In genomic region chr2:20698916-20699613, GRCh38 we compare ENCODE assay signal across 1 cellular context.
TF ChIP-seq lines count a peak whose summit lies in the region.

No MANE protein-coding gene starts in this region.

TF ChIP-seq in HepG2, 621 proteins besides CTCF, POLR2A, EP300 and RAD21:
- TF ChIP-seq ZMAT5 (CRISPR knock-in tag; IDR thresholded peaks at IDR 0.05; ENCODE audit: borderline replicate concordance, low read depth) = no peak
- no peak for TF ChIP-seq HOXD1 (CRISPR knock-in tag; IDR thresholded peaks at IDR 0.05)
- no peak for TF ChIP-seq ZNF432 (CRISPR knock-in tag; IDR thresholded peaks at IDR 0.05; ENCODE audit: borderline replicate concordance)
- TF ChIP-seq DDIT3 (CRISPR knock-in tag; IDR thresholded peaks at IDR 0.05) = no peak
- no peak for TF ChIP-seq GPN1 (CRISPR knock-in tag; IDR thresholded peaks at IDR 0.05; ENCODE audit: borderline replicate concordance)
- TF ChIP-seq ZNF230 (CRISPR knock-in tag; IDR thresholded peaks at IDR 0.05) = no peak
- no peak for TF ChIP-seq ZNF251 (CRISPR knock-in tag; IDR thresholded peaks at IDR 0.05)
- TF ChIP-seq HDAC6 (IDR thresholded peaks at IDR 0.05; ENCODE audit: low read depth, low read length) = no peak
- TF ChIP-seq ZNF121 (CRISPR knock-in tag; IDR thresholded peaks at IDR 0.05) = no peak
- no peak for TF ChIP-seq ZNF720 (CRISPR knock-in tag; IDR thresholded peaks at IDR 0.05)
- no peak for TF ChIP-seq DR1 (CRISPR knock-in tag; IDR thresholded peaks at IDR 0.05)
